In the genomic region with DNA sequence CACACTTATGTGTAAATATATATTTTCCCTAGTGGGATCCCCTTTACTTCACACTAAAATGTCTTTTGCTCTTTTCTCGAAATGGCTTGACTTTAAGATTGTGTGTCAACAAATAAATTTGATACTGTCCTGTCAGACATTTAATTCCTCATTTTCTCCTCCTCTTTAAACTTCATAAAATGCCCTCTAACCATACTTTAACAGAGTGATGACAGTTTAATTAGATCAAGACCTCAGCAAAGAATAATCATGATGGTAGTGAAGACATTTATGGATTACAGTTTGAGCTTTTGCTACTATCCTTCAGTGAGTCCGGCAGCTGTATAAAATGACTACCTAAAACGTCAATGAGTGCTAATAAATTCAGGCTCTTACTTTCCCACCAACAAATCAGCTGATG, we compare ENCODE assay signal across 38 cellular contexts.
"Had no signal": no experiment of that assay in that cellular context is flagged by ENCODE, and none has a peak within 500 bp of the region (broad histone marks: within the 10 kb centered on the region; RNA-seq: fewer than 3 reads in every experiment).

No MANE protein-coding gene starts in this region.

- H3K9me3 Mint-ChIP-seq: brain had no signal

- H3K9me3 ChIP-seq: adrenal gland, ascending aorta, body of pancreas, breast epithelium had no signal

- H3K27ac Mint-ChIP-seq: activated naive CD4-positive, alpha-beta T cell treated with anti-CD3 and anti-CD28 coated beads for 36 hours; activated naive CD4-positive, alpha-beta T cell treated with anti-CD3 and anti-CD28 coated beads, Interleukin-2, amount 10 ng/mL, durations not matched to agents 7 days and 5 days; activated naive CD4-positive, alpha-beta T cell treated with anti-CD3 and anti-CD28 coated beads, Interleukin-2, amount 50 U/mL, for 24 hours; activated naive CD4-positive, alpha-beta T cell treated with anti-CD3 and anti-CD28 coated beads, Interleukin-2, amount 50 U/mL, for 72 hours; activated naive CD8-positive, alpha-beta T cell; activated naive CD8-positive, alpha-beta T cell treated with anti-CD3 and anti-CD28 coated beads for 36 hours; activated naive CD8-positive, alpha-beta T cell treated with anti-CD3 and anti-CD28 coated beads, Interleukin-2, amount 10 ng/mL, durations not matched to agents 7 days and 5 days; activated naive CD8-positive, alpha-beta T cell treated with anti-CD3 and anti-CD28 coated beads, Interleukin-2, amount 50 U/mL, for 24 hours; activated T-cell treated with anti-CD3 and anti-CD28 coated beads, Interleukin-2, amount 50 U/mL, for 24 hours; activated T-cell treated with anti-CD3 and anti-CD28 coated beads, Interleukin-2, amount 50 U/mL, for 72 hours; activated T-helper 1 cell treated with anti-CD3 and anti-CD28 coated beads, Interleukin-12 subunit alpha, Interleukin-12 subunit beta, Interleukin-2, Interleukin-4 antibody, amounts not matched to agents 30 ng/mL and 10 ng/mL and 1 ng/mL, durations not matched to agents 14 hours and 24 hours and 36 hours; activated T-helper 17 cell treated with anti-CD3 and anti-CD28 coated beads, Interleukin-2, amount 50 U/mL, for 72 hours; activated T-helper 2 cell treated with anti-CD3 and anti-CD28 coated beads, Interferon-gamma antibody, Interleukin-2, Interleukin-4, amounts not matched to agents 10 μg/mL and 5 μg/mL and 100 μg/mL, durations not matched to agents 14 hours and 24 hours and 36 hours; brain had no signal

- ATAC-seq: activated naive CD4-positive, alpha-beta T cell treated with anti-CD3 and anti-CD28 coated beads, Interleukin-2, amount 50 U/mL, for 72 hours; activated naive CD8-positive, alpha-beta T cell treated with anti-CD3 and anti-CD28 coated beads, Interleukin-2, amount 50 U/mL, for 24 hours; activated T-cell treated with anti-CD3 and anti-CD28 coated beads, Interleukin-2, amount 50 U/mL, for 4 hours; activated T-cell treated with anti-CD3 and anti-CD28 coated beads, Interleukin-2, amount 50 U/mL, for 72 hours; activated T-helper 17 cell treated with anti-CD3 and anti-CD28 coated beads, Interleukin-2, amount 50 U/mL, for 72 hours; body of pancreas had no signal

- H3K36me3 Mint-ChIP-seq: activated naive CD4-positive, alpha-beta T cell treated with anti-CD3 and anti-CD28 coated beads, Interleukin-2, amount 10 ng/mL, durations not matched to agents 7 days and 5 days; activated naive CD4-positive, alpha-beta T cell treated with anti-CD3 and anti-CD28 coated beads, Interleukin-2, amount 50 U/mL, for 24 hours; activated naive CD4-positive, alpha-beta T cell treated with anti-CD3 and anti-CD28 coated beads, Interleukin-2, amount 50 U/mL, for 72 hours; activated naive CD8-positive, alpha-beta T cell; activated naive CD8-positive, alpha-beta T cell treated with anti-CD3 and anti-CD28 coated beads for 36 hours; activated naive CD8-positive, alpha-beta T cell treated with anti-CD3 and anti-CD28 coated beads, Interleukin-2, amount 10 ng/mL, durations not matched to agents 7 days and 5 days; brain had no signal

- DNase-seq: activated effector memory CD4-positive, alpha-beta T cell treated with anti-CD3 and anti-CD28 coated beads, Interleukin-2, amount 50 U/mL, for 16 hours; activated effector memory CD4-positive, alpha-beta T cell treated with Interleukin-2 at 50 U/mL for 16 hours; activated gamma-delta T cell; activated gamma-delta T cell treated with Interleukin-2 at 50 U/mL for 16 hours; activated naive CD4-positive, alpha-beta T cell; activated naive CD4-positive, alpha-beta T cell treated with anti-CD3 and anti-CD28 coated beads for 36 hours; activated naive CD4-positive, alpha-beta T cell treated with anti-CD3 and anti-CD28 coated beads, Interleukin-2, amount 10 ng/mL, durations not matched to agents 7 days and 5 days; activated naive CD4-positive, alpha-beta T cell treated with anti-CD3 and anti-CD28 coated beads, Interleukin-2, amount 50 U/mL, for 16 hours; activated naive CD4-positive, alpha-beta T cell treated with Interleukin-2 at 50 U/mL for 16 hours; activated naive CD8-positive, alpha-beta T cell treated with anti-CD3 and anti-CD28 coated beads for 36 hours; activated naive CD8-positive, alpha-beta T cell treated with anti-CD3 and anti-CD28 coated beads, Interleukin-2, amount 10 ng/mL, durations not matched to agents 7 days and 5 days; activated naive CD8-positive, alpha-beta T cell treated with anti-CD3 and anti-CD28 coated beads, Interleukin-2, amount 50 U/mL, for 24 hours; activated T-cell treated with anti-CD3 and anti-CD28 coated beads, Interleukin-2, amount 50 U/mL, for 1 hour; activated T-cell treated with anti-CD3 and anti-CD28 coated beads, Interleukin-2, amount 50 U/mL, for 24 hours; activated T-cell treated with anti-CD3 and anti-CD28 coated beads, Interleukin-2, amount 50 U/mL, for 4 hours; activated T-cell treated with anti-CD3 and anti-CD28 coated beads, Interleukin-2, amount 50 U/mL, for 48 hours; activated T-cell treated with anti-CD3 and anti-CD28 coated beads, Interleukin-2, amount 50 U/mL, for 72 hours; adrenal gland; amniotic stem cell; amygdala; anterior cingulate cortex; aorta; body of pancreas; brain microvascular endothelial cell; caudate nucleus; central memory CD4-positive, alpha-beta T cell; cerebellar nuclear complex had no signal

- H3K4me3 Mint-ChIP-seq: activated naive CD4-positive, alpha-beta T cell treated with anti-CD3 and anti-CD28 coated beads for 36 hours; activated naive CD4-positive, alpha-beta T cell treated with anti-CD3 and anti-CD28 coated beads, Interleukin-2, amount 10 ng/mL, durations not matched to agents 7 days and 5 days; activated naive CD4-positive, alpha-beta T cell treated with anti-CD3 and anti-CD28 coated beads, Interleukin-2, amount 50 U/mL, for 24 hours; activated naive CD8-positive, alpha-beta T cell; activated naive CD8-positive, alpha-beta T cell treated with anti-CD3 and anti-CD28 coated beads for 36 hours; activated naive CD8-positive, alpha-beta T cell treated with anti-CD3 and anti-CD28 coated beads, Interleukin-2, amount 10 ng/mL, durations not matched to agents 7 days and 5 days; activated naive CD8-positive, alpha-beta T cell treated with anti-CD3 and anti-CD28 coated beads, Interleukin-2, amount 50 U/mL, for 24 hours; activated T-cell treated with anti-CD3 and anti-CD28 coated beads, Interleukin-2, amount 50 U/mL, for 24 hours; activated T-cell treated with anti-CD3 and anti-CD28 coated beads, Interleukin-2, amount 50 U/mL, for 4 hours; activated T-cell treated with anti-CD3 and anti-CD28 coated beads, Interleukin-2, amount 50 U/mL, for 72 hours; activated T-helper 1 cell treated with anti-CD3 and anti-CD28 coated beads, Interleukin-12 subunit alpha, Interleukin-12 subunit beta, Interleukin-2, Interleukin-4 antibody, amounts not matched to agents 30 ng/mL and 10 ng/mL and 1 ng/mL, durations not matched to agents 14 hours and 24 hours and 36 hours; activated T-helper 17 cell treated with anti-CD3 and anti-CD28 coated beads, Interleukin-2, amount 50 U/mL, for 72 hours; brain; central memory CD8-positive, alpha-beta T cell had no signal

- H3K36me3 ChIP-seq: adrenal gland, ascending aorta, brain microvascular endothelial cell, breast epithelium, cardiac muscle cell had no signal

- H3K27me3 Mint-ChIP-seq: activated naive CD4-positive, alpha-beta T cell treated with anti-CD3 and anti-CD28 coated beads, Interleukin-2, amount 10 ng/mL, durations not matched to agents 7 days and 5 days; activated naive CD4-positive, alpha-beta T cell treated with anti-CD3 and anti-CD28 coated beads, Interleukin-2, amount 50 U/mL, for 24 hours; activated naive CD8-positive, alpha-beta T cell; activated naive CD8-positive, alpha-beta T cell treated with anti-CD3 and anti-CD28 coated beads for 36 hours; activated naive CD8-positive, alpha-beta T cell treated with anti-CD3 and anti-CD28 coated beads, Interleukin-2, amount 10 ng/mL, durations not matched to agents 7 days and 5 days; activated naive CD8-positive, alpha-beta T cell treated with anti-CD3 and anti-CD28 coated beads, Interleukin-2, amount 50 U/mL, for 24 hours; activated T-cell treated with anti-CD3 and anti-CD28 coated beads, Interleukin-2, amount 50 U/mL, for 24 hours; activated T-helper 17 cell treated with anti-CD3 and anti-CD28 coated beads, Interleukin-2, amount 50 U/mL, for 72 hours; brain; central memory CD8-positive, alpha-beta T cell had no signal

- H3K4me1 ChIP-seq: adrenal gland, ascending aorta, body of pancreas, breast epithelium had no signal

- H3K27ac ChIP-seq: adrenal gland, ascending aorta, body of pancreas, brain microvascular endothelial cell, breast epithelium, cardiac muscle cell had no signal

- H3K4me3 ChIP-seq: adrenal gland, ascending aorta, body of pancreas, breast epithelium, cardiac muscle cell had no signal

- H3K4me1 Mint-ChIP-seq: activated naive CD4-positive, alpha-beta T cell treated with anti-CD3 and anti-CD28 coated beads, Interleukin-2, amount 10 ng/mL, durations not matched to agents 7 days and 5 days; activated naive CD4-positive, alpha-beta T cell treated with anti-CD3 and anti-CD28 coated beads, Interleukin-2, amount 50 U/mL, for 24 hours; activated naive CD8-positive, alpha-beta T cell treated with anti-CD3 and anti-CD28 coated beads for 36 hours; activated naive CD8-positive, alpha-beta T cell treated with anti-CD3 and anti-CD28 coated beads, Interleukin-2, amount 10 ng/mL, durations not matched to agents 7 days and 5 days; activated naive CD8-positive, alpha-beta T cell treated with anti-CD3 and anti-CD28 coated beads, Interleukin-2, amount 50 U/mL, for 24 hours; activated T-helper 17 cell treated with anti-CD3 and anti-CD28 coated beads, Interleukin-2, amount 50 U/mL, for 72 hours; brain; central memory CD8-positive, alpha-beta T cell had no signal

- H3K27me3 ChIP-seq: adrenal gland, ascending aorta, body of pancreas, brain microvascular endothelial cell, breast epithelium, cardiac muscle cell had no signal
